Comparison of ENCODE assay signal across 30 cellular contexts in the genomic region with DNA sequence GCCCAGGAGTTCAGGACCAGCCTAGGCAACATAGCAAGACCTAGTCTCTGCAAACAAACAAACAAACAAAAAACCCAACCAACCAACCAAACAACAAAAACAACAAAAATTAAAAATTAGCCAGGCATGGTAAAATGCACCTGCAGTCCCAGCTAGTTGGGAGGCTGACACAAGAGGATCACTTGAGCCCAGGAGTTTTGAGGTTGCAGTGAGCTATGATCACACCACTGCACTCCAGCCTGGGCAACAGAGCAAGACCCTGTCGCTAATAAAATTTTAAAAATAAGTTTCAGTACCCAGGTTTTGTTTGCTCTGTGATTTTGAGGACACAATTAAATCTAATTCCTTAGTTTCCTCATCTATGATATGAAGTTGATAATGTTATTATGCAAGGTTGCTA.
"Had no signal": no experiment of that assay in that cellular context is flagged by ENCODE, and none has a peak within 500 bp of the region (broad histone marks: within the 10 kb centered on the region; RNA-seq: fewer than 3 reads in every experiment).

No MANE protein-coding gene starts in this region.

- H3K36me3 ChIP-seq: adrenal gland had no signal

- H3K27ac Mint-ChIP-seq: activated CD8-positive, alpha-beta memory T cell treated with anti-CD3 and anti-CD28 coated beads, Interleukin-2, amount 10 ng/mL, durations not matched to agents 7 days and 5 days; activated CD8-positive, alpha-beta T cell treated with anti-CD3 and anti-CD28 coated beads, Interleukin-2, amount 10 ng/mL, durations not matched to agents 7 days and 5 days; activated naive CD4-positive, alpha-beta T cell treated with anti-CD3 and anti-CD28 coated beads for 36 hours; activated naive CD8-positive, alpha-beta T cell treated with anti-CD3 and anti-CD28 coated beads for 36 hours; immature natural killer cell; stimulated activated memory B cell treated with anti-CD40 and anti-IgM and Interleukin-4, amounts not matched to agents 10 μg/mL and 1 μg/mL and 100 μg/mL, for 72 hours; T-helper 1 cell treated with Interleukin-12 subunit alpha and Interleukin-12 subunit beta and Interleukin-4 antibody, amounts not matched to agents 30 μg/mL and 1 μg/mL, for 36 hours had no signal

- H3K9ac ChIP-seq: parathyroid adenoma had no signal

- H3K27me3 Mint-ChIP-seq: activated CD8-positive, alpha-beta memory T cell treated with anti-CD3 and anti-CD28 coated beads, Interleukin-2, amount 10 ng/mL, durations not matched to agents 7 days and 5 days; activated naive CD8-positive, alpha-beta T cell treated with anti-CD3 and anti-CD28 coated beads for 36 hours; naive B cell; stimulated activated memory B cell treated with anti-CD40 and anti-IgM and Interleukin-4, amounts not matched to agents 10 μg/mL and 1 μg/mL and 100 μg/mL, for 72 hours had no signal

- H3K27me3 ChIP-seq: adrenal gland, body of pancreas, heart left ventricle, sigmoid colon, stomach, tibial nerve had no signal

- H3K4me3 ChIP-seq: adrenal gland, body of pancreas, coronary artery, heart left ventricle, psoas muscle, sigmoid colon, stomach, tibial nerve had no signal

- H2AFZ ChIP-seq: parathyroid adenoma had no signal

- H3K9me3 ChIP-seq: adrenal gland, body of pancreas, heart left ventricle, psoas muscle, sigmoid colon, stomach, tibial nerve had no signal

- H3K9me3 Mint-ChIP-seq: activated naive CD4-positive, alpha-beta T cell treated with anti-CD3 and anti-CD28 coated beads for 36 hours; immature natural killer cell; mesothelial cell of epicardium; naive B cell; nephron progenitor cell; stimulated activated memory B cell treated with anti-CD40 and anti-IgM and Interleukin-4, amounts not matched to agents 10 μg/mL and 1 μg/mL and 100 μg/mL, for 72 hours; T-helper 1 cell treated with Interleukin-12 subunit alpha and Interleukin-12 subunit beta and Interleukin-4 antibody, amounts not matched to agents 30 μg/mL and 1 μg/mL, for 36 hours had no signal

- DNase-seq: activated CD4-positive, alpha-beta T cell treated with anti-CD3 and anti-CD28 coated beads for 1 hour; activated CD8-positive, alpha-beta memory T cell treated with anti-CD3 and anti-CD28 coated beads, Interleukin-2, amount 10 ng/mL, durations not matched to agents 7 days and 5 days; activated CD8-positive, alpha-beta T cell treated with anti-CD3 and anti-CD28 coated beads, Interleukin-2, amount 10 ng/mL, durations not matched to agents 7 days and 5 days; activated effector memory CD4-positive, alpha-beta T cell treated with Interleukin-2 at 50 U/mL for 16 hours; activated naive CD4-positive, alpha-beta T cell treated with anti-CD3 and anti-CD28 coated beads for 36 hours; activated naive CD8-positive, alpha-beta T cell treated with anti-CD3 and anti-CD28 coated beads for 36 hours; adrenal gland; aorta; body of pancreas; heart left ventricle; hypothalamus; immature natural killer cell; kidney; left colon; naive B cell; nephron progenitor cell; psoas muscle; sigmoid colon; small intestine; stimulated activated CD4-positive, alpha-beta T cell treated with anti-CD3 and anti-CD28 coated beads, Interleukin-1b, Interleukin-23, amount 100 ng/mL, for 48 hours; stimulated activated CD4-positive, alpha-beta T cell treated with anti-CD3 and anti-CD28 coated beads, Interleukin-4, amount 100 ng/mL, for 4 hours; stimulated activated CD8-positive, alpha-beta memory T cell treated with anti-CD3 and anti-CD28 coated beads, Interleukin-4, amount 100 ng/mL, for 48 hours; stomach; T-helper 9 cell had no signal

- H3K27ac ChIP-seq: adrenal gland, body of pancreas, coronary artery, parathyroid adenoma, psoas muscle had no signal

- ATAC-seq: activated CD8-positive, alpha-beta memory T cell treated with anti-CD3 and anti-CD28 coated beads, Interleukin-2, amount 10 ng/mL, durations not matched to agents 7 days and 5 days; activated CD8-positive, alpha-beta T cell treated with anti-CD3 and anti-CD28 coated beads, Interleukin-2, amount 10 ng/mL, durations not matched to agents 7 days and 5 days; body of pancreas; left colon; psoas muscle; stimulated activated memory B cell treated with anti-CD40 and anti-IgM and Interleukin-4, amounts not matched to agents 10 μg/mL and 1 μg/mL and 100 μg/mL, for 72 hours had no signal

- H3K4me3 Mint-ChIP-seq: activated CD8-positive, alpha-beta memory T cell treated with anti-CD3 and anti-CD28 coated beads, Interleukin-2, amount 10 ng/mL, durations not matched to agents 7 days and 5 days; activated CD8-positive, alpha-beta T cell treated with anti-CD3 and anti-CD28 coated beads, Interleukin-2, amount 10 ng/mL, durations not matched to agents 7 days and 5 days; activated naive CD4-positive, alpha-beta T cell treated with anti-CD3 and anti-CD28 coated beads for 36 hours; activated naive CD8-positive, alpha-beta T cell treated with anti-CD3 and anti-CD28 coated beads for 36 hours; immature natural killer cell; mesothelial cell of epicardium; nephron progenitor cell; stimulated activated memory B cell treated with anti-CD40 and anti-IgM and Interleukin-4, amounts not matched to agents 10 μg/mL and 1 μg/mL and 100 μg/mL, for 72 hours; T-helper 1 cell treated with Interleukin-12 subunit alpha and Interleukin-12 subunit beta and Interleukin-4 antibody, amounts not matched to agents 30 μg/mL and 1 μg/mL, for 36 hours had no signal
